Comparison of ENCODE assay signal across 2 cellular contexts in the genomic region with DNA sequence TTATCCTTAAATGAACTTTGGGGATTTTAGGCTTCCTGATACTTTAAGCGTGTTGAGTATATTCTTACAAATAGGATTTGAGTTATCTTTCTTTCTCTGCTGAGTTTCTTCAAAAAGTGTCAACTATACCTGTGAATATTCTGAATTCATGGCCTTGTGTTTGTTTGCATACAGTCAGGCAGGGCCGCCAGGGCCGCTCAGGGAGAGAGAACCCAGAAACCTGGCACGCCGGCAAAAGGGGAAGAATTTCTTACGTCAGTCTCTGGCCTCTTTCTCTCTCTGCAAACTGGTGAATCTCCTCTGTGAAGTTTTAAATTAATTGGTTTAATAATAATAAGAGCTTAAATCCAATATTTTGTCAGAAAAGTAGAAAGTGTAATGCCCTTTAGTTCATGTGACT.
TF ChIP-seq lines count a peak whose summit lies in the region.

No MANE protein-coding gene starts in this region.

TF ChIP-seq in HepG2, 621 proteins besides CTCF, POLR2A, EP300 and RAD21:
- no peak for TF ChIP-seq ATM (IDR thresholded peaks at IDR 0.05; ENCODE audit: borderline replicate concordance)
- TF ChIP-seq CERS6 (CRISPR knock-in tag; IDR thresholded peaks at IDR 0.05) = no peak
- no peak for TF ChIP-seq ZNF737 (CRISPR knock-in tag; IDR thresholded peaks at IDR 0.05; ENCODE audit: borderline replicate concordance)
- no peak for TF ChIP-seq SMAD9 (CRISPR knock-in tag; IDR thresholded peaks at IDR 0.05)
- TF ChIP-seq ZNF841 (CRISPR knock-in tag; IDR thresholded peaks at IDR 0.05; ENCODE audit: borderline replicate concordance) = no peak
- no peak for TF ChIP-seq ZNF256 (CRISPR knock-in tag; conservative IDR thresholded peaks at IDR 0.05)
- TF ChIP-seq ZNF3 (CRISPR knock-in tag; IDR thresholded peaks at IDR 0.05) = no peak
- TF ChIP-seq RFXANK (CRISPR knock-in tag; IDR thresholded peaks at IDR 0.05) = no peak
- no peak for TF ChIP-seq FOXK1 (CRISPR knock-in tag; IDR thresholded peaks at IDR 0.05; ENCODE audit: borderline replicate concordance, low read depth)
- TF ChIP-seq ZNF225 (CRISPR knock-in tag; IDR thresholded peaks at IDR 0.05) = no peak
- TF ChIP-seq ZKSCAN1 (IDR thresholded peaks at IDR 0.05; ENCODE audit: low read length) = no peak

TF ChIP-seq in H1, 55 proteins besides CTCF, POLR2A, EP300 and RAD21:
- no peak for TF ChIP-seq GTF2F1 (IDR thresholded peaks at IDR 0.05; ENCODE audit: borderline replicate concordance, low read depth, low read length)
- no peak for TF ChIP-seq BCL11A (IDR thresholded peaks at IDR 0.05; ENCODE audit: low read depth in 2 of 2, low read length in 2 of 2)
- TF ChIP-seq JUND (IDR thresholded peaks at IDR 0.05; ENCODE audit: low read length) = no peak
- TF ChIP-seq RNF2 (IDR thresholded peaks at IDR 0.05; ENCODE audit: borderline replicate concordance, low read depth, low read length, missing control alignments, poor library complexity, severe bottlenecking) = no peak
